Comparison of ENCODE assay signal across 18 cellular contexts in genomic region chr17:15431201-15431600, GRCh38. TPM values are rescaled to one million over a fixed set of nuclear protein-coding genes. Genes with fewer than 3 reads are reported as not detected.
DNase-seq lines count a peak whose midpoint lies in the region; ATAC-seq and TF ChIP-seq lines count a peak whose summit lies in the region.
"Had no signal": no experiment of that assay in that cellular context is flagged by ENCODE, and none has a peak within 500 bp of the region (broad histone marks: within the 10 kb centered on the region; RNA-seq: fewer than 3 reads in every experiment).

No MANE protein-coding gene starts in this region.

- H3K27me3 ChIP-seq in right cardiac atrium (ENCODE audit: control insufficient read depth, insufficient read depth) (no peaks in the 10 kb centered on the region), sigmoid colon (no peaks in the 10 kb centered on the region), thyroid gland (no peaks in the 10 kb centered on the region), PC-3 (ENCODE audit: low read length) (no peaks in the 10 kb centered on the region), endodermal cell (ENCODE audit: control insufficient read depth, insufficient read depth, low read length, poor library complexity, severe bottlenecking) (no peaks in the 10 kb centered on the region)
- H3K27me3 ChIP-seq: SJSA1 had no signal

- TF ChIP-seq EP300 in sigmoid colon (IDR thresholded peaks at IDR 0.05), result peak; percentile 98 to 100 (median 100)

- no peaks in the 10 kb centered on the region for H3K9me3 Mint-ChIP-seq in endodermal cell

- no peaks in the 10 kb centered on the region for H3K27me3 Mint-ChIP-seq in endodermal cell (ENCODE audit: insufficient read depth)
- H3K27me3 Mint-ChIP-seq: activated naive CD8-positive, alpha-beta T cell; activated T-cell treated with anti-CD3 and anti-CD28 coated beads, Interleukin-2, amount 50 U/mL, for 24 hours; effector memory CD8-positive, alpha-beta T cell; stimulated activated naive B cell treated with anti-CD40 and anti-IgM and Interleukin-4, amounts not matched to agents 10 μg/mL and 1 μg/mL and 100 μg/mL, for 72 hours had no signal

- BruUV-seq in PC-3 (replicated peaks; lab: Mats Ljungman, UMichigan), result no TSS peak

- no peaks in the 10 kb centered on the region for H3K9me2 ChIP-seq in PC-3 (replicated peaks; ENCODE audit: low read length)

- peak; percentile 35 for DNase-seq in AG10803 (ENCODE audit: low read depth)
- peak; percentile 97 for DNase-seq in amniotic epithelial cell (ENCODE audit: low read depth)
- peak; percentile 61 to 67 (median 63) for DNase-seq in right cardiac atrium
- peak; percentile 93 for DNase-seq in sigmoid colon
- no peak for DNase-seq in GM20000 (ENCODE audit: low spot score)
- DNase-seq in thyroid gland, result no peak
- DNase-seq in PC-3, result no peak
- DNase-seq in endodermal cell, result no peak
- DNase-seq: activated CD4-positive, alpha-beta T cell treated with anti-CD3 and anti-CD28 coated beads for 48 hours; activated T-cell treated with anti-CD3 and anti-CD28 coated beads, Interleukin-2, amount 50 U/mL, for 24 hours; effector memory CD8-positive, alpha-beta T cell; kidney glomerular epithelial cell; NCI-H1105; stimulated activated naive B cell treated with anti-CD40 and anti-IgM and Interleukin-4, amounts not matched to agents 10 μg/mL and 1 μg/mL and 100 μg/mL, for 72 hours had no signal

- H3K27ac ChIP-seq in right cardiac atrium (ENCODE audit: low read length) (peak overlapping the region; percentile 19), sigmoid colon (peak overlapping the region; percentile 50 to 88 (median 76)), thyroid gland (no peak overlapping the region), PC-3 (ENCODE audit: low read length) (no peak overlapping the region), endodermal cell (ENCODE audit: low read depth, low read length) (no peak overlapping the region)
- H3K27ac ChIP-seq: SJSA1 had no signal

- POLR2A ChIA-PET in PC-3 (lab: Charles Lee; ENCODE audit: unreplicated experiment), result no interaction called here

- H3K36me3 ChIP-seq in sigmoid colon, result no peaks in the 10 kb centered on the region
- H3K36me3 ChIP-seq in thyroid gland, result no peaks in the 10 kb centered on the region
- no peaks in the 10 kb centered on the region for H3K36me3 ChIP-seq in PC-3 (ENCODE audit: low read depth, low read length)
- peaks cover 31% of the 10 kb centered on the region for H3K36me3 ChIP-seq in endodermal cell (ENCODE audit: control insufficient read depth, insufficient read depth, low read length)
- H3K36me3 ChIP-seq: SJSA1 had no signal

- intact Hi-C loops in right cardiac atrium (cut with DNase I), result no loop called here
- intact Hi-C loops in sigmoid colon (cut with DNase I), result loop anchor here (1.0 to 2.0 kb wide), 3 partner anchors 16 to 170 kb away; no protein-coding TSS in a partner anchor
- intact Hi-C loops in thyroid gland (cut with DNase I), result no loop called here
- intact Hi-C loops in PC-3 (cut with micrococcal nuclease), result no loop called here

- H3K4me1 ChIP-seq in right cardiac atrium (ENCODE audit: control insufficient read depth, insufficient read depth, low read length), result peaks cover 2% of the 10 kb centered on the region
- H3K4me1 ChIP-seq in sigmoid colon, result peaks cover 0 to 53% (median 46%) of the 10 kb centered on the region in 4 donors
- H3K4me1 ChIP-seq in thyroid gland, result peaks cover 27 to 33% of the 10 kb centered on the region in 2 donors
- peaks cover 5% of the 10 kb centered on the region for H3K4me1 ChIP-seq in PC-3 (ENCODE audit: insufficient read depth, low read length)
- H3K4me1 ChIP-seq in endodermal cell (ENCODE audit: control insufficient read depth, insufficient read depth, low read length), result peaks cover 11% of the 10 kb centered on the region

- no peak overlapping the region for H3K27ac Mint-ChIP-seq in endodermal cell
- H3K27ac Mint-ChIP-seq: activated naive CD8-positive, alpha-beta T cell; activated T-cell treated with anti-CD3 and anti-CD28 coated beads, Interleukin-2, amount 50 U/mL, for 24 hours; CD14-positive monocyte; effector memory CD8-positive, alpha-beta T cell; stimulated activated naive B cell treated with anti-CD40 and anti-IgM and Interleukin-4, amounts not matched to agents 10 μg/mL and 1 μg/mL and 100 μg/mL, for 72 hours had no signal

- H3K36me3 Mint-ChIP-seq in endodermal cell (ENCODE audit: low read depth), result peaks cover 19% of the 10 kb centered on the region
- H3K36me3 Mint-ChIP-seq: CD14-positive monocyte had no signal

- WGBS in right cardiac atrium, result 71% methylated on average over 12 of the region's 12 CpGs
- WGBS in sigmoid colon, 2 donors, result 80 to 86% methylated on average over 12 of the region's 12 CpGs
- 93 to 97% methylated on average over 12 of the region's 12 CpGs for WGBS in thyroid gland, 2 donors
- WGBS in endodermal cell (ENCODE audit: insufficient coverage in 1 of 2, insufficient read length in 1 of 2), 2 experiments, result 90 to 91% methylated on average over 12 of the region's 12 CpGs

- H3K4me3 Mint-ChIP-seq in endodermal cell, result no peak overlapping the region
- H3K4me3 Mint-ChIP-seq: activated naive CD8-positive, alpha-beta T cell; activated T-cell treated with anti-CD3 and anti-CD28 coated beads, Interleukin-2, amount 50 U/mL, for 24 hours; CD14-positive monocyte; effector memory CD8-positive, alpha-beta T cell; stimulated activated naive B cell treated with anti-CD40 and anti-IgM and Interleukin-4, amounts not matched to agents 10 μg/mL and 1 μg/mL and 100 μg/mL, for 72 hours had no signal

- TF ChIP-seq CTCF in AG10803 (conservative IDR thresholded peaks at IDR 0.05; ENCODE audit: low read length) (no peak), sigmoid colon (IDR thresholded peaks at IDR 0.05) (no peak), GM20000 (IDR thresholded peaks at IDR 0.05; ENCODE audit: extremely low read depth, missing control alignments) (no peak), thyroid gland (IDR thresholded peaks at IDR 0.05) (no peak), PC-3 (conservative IDR thresholded peaks at IDR 0.05; ENCODE audit: low read depth, low read length) (no peak), endodermal cell (conservative IDR thresholded peaks at IDR 0.05) (no peak)

- H3K4me1 Mint-ChIP-seq in endodermal cell, result peaks cover 24% of the 10 kb centered on the region
- H3K4me1 Mint-ChIP-seq: stimulated activated naive B cell treated with anti-CD40 and anti-IgM and Interleukin-4, amounts not matched to agents 10 μg/mL and 1 μg/mL and 100 μg/mL, for 72 hours had no signal

- no peaks in the 10 kb centered on the region for H3F3A ChIP-seq in PC-3 (ENCODE audit: low read length, unreplicated experiment)

- CTCF ChIA-PET in PC-3 (lab: Charles Lee), result no interaction called here

- H4K20me1 ChIP-seq in PC-3 (ENCODE audit: low read length), result no peaks in the 10 kb centered on the region

- H3K4me2 ChIP-seq in PC-3 (ENCODE audit: low read length), result no peak overlapping the region

- H3K4me3 ChIP-seq in AG10803 (ENCODE audit: low read length) (no peak overlapping the region), right cardiac atrium (ENCODE audit: low read length) (no peak overlapping the region), sigmoid colon (no peak overlapping the region), thyroid gland (replicated peaks in 1 of 3) (no peak overlapping the region), PC-3 (ENCODE audit: low read length) (no peak overlapping the region), endodermal cell (ENCODE audit: low read length) (no peak overlapping the region)
- H3K4me3 ChIP-seq: SJSA1, skin epidermis had no signal

- no peaks in the 10 kb centered on the region for H3K79me2 ChIP-seq in PC-3 (ENCODE audit: low read length)

- TF ChIP-seq POLR2A in sigmoid colon (IDR thresholded peaks at IDR 0.05) (no peak), thyroid gland (IDR thresholded peaks at IDR 0.05) (no peak)

- H3K9me3 ChIP-seq in right cardiac atrium (ENCODE audit: control insufficient read depth, low read length) (no peaks in the 10 kb centered on the region), sigmoid colon (no peaks in the 10 kb centered on the region), thyroid gland (no peaks in the 10 kb centered on the region), PC-3 (ENCODE audit: low read length) (no peaks in the 10 kb centered on the region), endodermal cell (ENCODE audit: control insufficient read depth, low read length) (peaks cover 2% of the 10 kb centered on the region)
- H3K9me3 ChIP-seq: SJSA1 had no signal

- ATAC-seq in right cardiac atrium (peak; percentile 48 to 74), PC-3 (no peak)
- ATAC-seq: effector memory CD8-positive, alpha-beta T cell; stimulated activated naive B cell treated with anti-CD40 and anti-IgM and Interleukin-4, amounts not matched to agents 10 μg/mL and 1 μg/mL and 100 μg/mL, for 72 hours had no signal

- H2AFZ ChIP-seq in PC-3 (ENCODE audit: low read length), result no peak overlapping the region

- H3K9ac ChIP-seq in PC-3 (ENCODE audit: low read length) (no peak overlapping the region), endodermal cell (ENCODE audit: extremely low read depth, low read length, poor library complexity, severe bottlenecking) (no peak overlapping the region)

RNA-seq across cellular contexts. Expression of gene CDRT4, which starts 36.2 kb away (rescaled TPM):
- 1 to 10 TPM; 1.4 to 3.6 (median 2.3) TPM for total RNA-seq in right cardiac atrium
- polyA plus RNA-seq in right cardiac atrium, result 2.7 TPM
- 1 to 10 TPM in 3 of 4 donors, not detected in 1; 2.5 to 5.0 (median 3.8) TPM for total RNA-seq in sigmoid colon
- 1 to 10 TPM; 1.8 to 6.6 (median 3.5) TPM for polyA plus RNA-seq in sigmoid colon
- 10 to 100 TPM in 2 of 4 donors, 1 to 10 TPM in 2; 4.0 to 13.4 (median 11.1) TPM for total RNA-seq in thyroid gland
- 5.0 and 8.9 TPM in 2 replicates for total RNA-seq in PC-3 (2014; rRNA removed)
- total RNA-seq in endodermal cell, result 10 to 100 TPM; 16.4 to 39.7 TPM
- polyA plus RNA-seq in endodermal cell (2013, experiment 1 of 2), result 3.0 TPM
- 4.4 TPM for polyA plus RNA-seq in endodermal cell (2013, experiment 2 of 2)

Comparison
In these comparisons a context has a peak if more than half of its experiments do, and no peak if none do; other contexts are left out.
1. DNase-seq: peak in AG10803 (single experiment), amniotic epithelial cell (single experiment), right cardiac atrium (3 of 3) and sigmoid colon (single experiment); none in GM20000 (single experiment), thyroid gland (0 of 2), PC-3 (single experiment) and endodermal cell (single experiment).
2. H3K27ac ChIP-seq: peak in right cardiac atrium (single experiment) and sigmoid colon (4 of 4); none in thyroid gland (0 of 3), PC-3 (single experiment) and endodermal cell (single experiment).